Comparison of ENCODE assay signal across 8 cellular contexts in the genomic region with DNA sequence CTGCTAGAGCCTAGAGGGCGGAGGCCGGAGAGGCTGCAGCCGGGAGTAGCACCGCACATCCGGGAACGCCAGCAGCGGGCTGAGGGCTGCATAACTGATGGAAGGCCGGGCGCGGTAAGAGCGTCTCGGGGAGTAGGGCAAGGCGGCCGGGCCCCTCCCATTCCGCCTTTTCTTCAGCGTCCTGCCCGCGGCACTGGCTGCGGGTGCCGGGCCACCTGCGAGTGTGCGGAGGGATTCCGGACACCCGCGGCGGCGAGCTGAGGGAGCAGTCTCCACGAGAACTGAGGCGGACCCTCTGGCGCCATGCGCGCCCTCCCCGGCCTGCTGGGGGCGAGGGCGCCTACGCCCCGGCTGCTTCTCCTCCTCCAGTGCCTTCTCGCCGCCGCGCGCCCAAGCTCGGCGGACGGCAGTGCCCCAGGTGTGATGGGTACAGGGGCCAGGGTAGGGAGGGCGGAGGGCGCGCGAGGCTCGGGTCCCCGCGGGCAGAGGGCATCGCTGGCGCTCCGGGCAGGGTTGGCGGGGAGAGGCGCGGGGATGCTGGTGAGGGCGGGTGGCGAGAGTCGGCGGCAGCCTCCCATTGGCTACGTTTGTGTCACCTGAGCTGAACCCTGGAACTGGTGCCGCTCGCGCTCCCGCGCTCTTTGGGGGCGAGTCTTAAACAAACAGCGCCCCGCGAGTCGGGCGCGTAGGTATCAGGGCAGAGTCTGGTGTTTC.
DNase-seq lines count a peak whose midpoint lies in the region; ATAC-seq and TF ChIP-seq lines count a peak whose summit lies in the region.

No MANE protein-coding gene starts in this region.

- H3K4me1 Mint-ChIP-seq in neural crest cell: peaks cover 29% of the 10 kb centered on the region

- H3K4me3 ChIP-seq in HFF-Myc (replicated peaks; ENCODE audit: low read depth, low read length) (peak overlapping the region; percentile 31), fibroblast of pulmonary artery (replicated peaks; ENCODE audit: low read depth, low read length) (peak overlapping the region; percentile 34), subcutaneous abdominal adipose tissue (ENCODE audit: low read depth in 1 of 5, low read length in 5 of 5) (peak overlapping the region; percentile 36 to 65 (median 47))

- DNase-seq in Ammon's horn (ENCODE audit: low spot score) (peak; percentile 81), HFF-Myc (ENCODE audit: extremely low read depth, low read depth) (no peak), NOMO-1 (lab: John Stamatoyannopoulos, UW; ENCODE audit: unreplicated experiment in 2 of 2) (peak; percentile 85 to 91), fibroblast of pulmonary artery (ENCODE audit: low read depth) (no peak), neural crest cell (ENCODE audit: low read depth, low spot score) (peak; percentile 58)
- peak; percentile 89 to 91 for DNase-seq in activated T-cell treated with anti-CD3 and anti-CD28 coated beads, Interleukin-2, amount 50 U/mL, for 48 hours

- H3K9ac ChIP-seq in subcutaneous abdominal adipose tissue (ENCODE audit: low read length in 5 of 5): peak overlapping the region in 1 of 5 donors; percentile 11

- no peaks in the 10 kb centered on the region for H3K27me3 Mint-ChIP-seq in neural crest cell (ENCODE audit: low read depth)

- peaks cover 0 to 3% (median 0%) of the 10 kb centered on the region in 5 donors for H3K9me3 ChIP-seq in subcutaneous abdominal adipose tissue (ENCODE audit: control insufficient read depth in 5 of 5, low read length in 5 of 5)

- peak overlapping the region; percentile 91 for H3K4me3 Mint-ChIP-seq in neural crest cell

- H3K27ac ChIP-seq in subcutaneous abdominal adipose tissue (ENCODE audit: low read depth, low read length): no peak overlapping the region

- H3K9me3 Mint-ChIP-seq in neural crest cell: peaks cover 3% of the 10 kb centered on the region

- H3K27me3 ChIP-seq in subcutaneous abdominal adipose tissue (ENCODE audit: control insufficient read depth in 5 of 5, insufficient read depth in 4 of 5, low read length in 5 of 5): peaks cover 4 to 13% (median 6%) of the 10 kb centered on the region in 5 donors

- ATAC-seq in GM21786 (IDR thresholded peaks at IDR 0.05; ENCODE audit: unreplicated experiment): no peak

- no peaks in the 10 kb centered on the region for H3K36me3 ChIP-seq in subcutaneous abdominal adipose tissue (ENCODE audit: control insufficient read depth in 5 of 5, insufficient read depth in 5 of 5, low read length in 5 of 5)

- H3K4me1 ChIP-seq in subcutaneous abdominal adipose tissue (ENCODE audit: control insufficient read depth in 5 of 5, insufficient read depth in 5 of 5, low read length in 5 of 5): peaks cover 0 to 14% (median 11%) of the 10 kb centered on the region in 5 donors

- H3K36me3 Mint-ChIP-seq in neural crest cell (ENCODE audit: low read depth): no peaks in the 10 kb centered on the region

- TF ChIP-seq CTCF in HFF-Myc (IDR thresholded peaks at IDR 0.05; ENCODE audit: low read depth, low read length, missing control alignments) (no peak), fibroblast of pulmonary artery (IDR thresholded peaks at IDR 0.05; ENCODE audit: low read length, missing control alignments) (no peak), neural crest cell (conservative IDR thresholded peaks at IDR 0.05) (no peak)

- H3K27ac Mint-ChIP-seq in neural crest cell (ENCODE audit: unreplicated experiment): peak overlapping the region; percentile 95

Comparison
In these comparisons a context has a peak if more than half of its experiments do, and no peak if none do; other contexts are left out.
1. DNase-seq: peak in Ammon's horn (single experiment), NOMO-1 (2 of 2), activated T-cell treated with anti-CD3 and anti-CD28 coated beads, Interleukin-2, amount 50 U/mL, for 48 hours (2 of 2) and neural crest cell (single experiment); none in HFF-Myc (single experiment) and fibroblast of pulmonary artery (single experiment).
2. Peak in every context shown above with its lines, with median percentiles within 50 percentile points of each other: H3K4me3 ChIP-seq.